In the genomic region with DNA sequence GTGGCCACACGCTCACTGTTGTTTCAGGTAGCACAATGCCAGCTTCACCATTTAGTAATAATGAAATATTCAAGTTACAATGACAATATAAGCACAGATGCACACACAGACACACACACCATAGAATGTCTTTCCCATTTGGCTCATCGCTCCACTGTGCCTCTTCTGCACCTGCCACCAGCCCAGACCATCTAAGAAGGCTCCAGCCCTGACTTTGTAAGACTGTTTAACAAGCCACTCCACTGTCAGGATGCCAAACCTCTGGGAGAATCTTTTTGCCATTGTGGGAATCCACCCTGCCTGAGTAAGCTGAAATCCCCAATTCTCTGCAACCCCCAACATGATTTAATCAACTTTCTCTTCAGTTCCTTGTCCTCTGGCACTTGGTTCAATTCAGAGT, we compare ENCODE assay signal across 32 cellular contexts.
"Had no signal": no experiment of that assay in that cellular context is flagged by ENCODE, and none has a peak within 500 bp of the region (broad histone marks: within the 10 kb centered on the region; RNA-seq: fewer than 3 reads in every experiment).

No MANE protein-coding gene starts in this region.

- H3K36me3 ChIP-seq: ascending aorta, breast epithelium, cardiac muscle cell, colonic mucosa, esophagus squamous epithelium, WERI-Rb-1 had no signal

- H3K4me3 ChIP-seq: ascending aorta, breast epithelium, cardiac muscle cell, colonic mucosa, esophagus squamous epithelium had no signal

- ATAC-seq: activated CD4-positive, alpha-beta T cell treated with anti-CD3 and anti-CD28 coated beads for 36 hours; activated naive CD4-positive, alpha-beta T cell treated with anti-CD3 and anti-CD28 coated beads, Interleukin-2, amount 50 U/mL, for 72 hours; activated T-cell treated with anti-CD3 and anti-CD28 coated beads, Interleukin-2, amount 50 U/mL, for 72 hours; T-helper 17 cell had no signal

- H3K27me3 ChIP-seq: ascending aorta, breast epithelium, colonic mucosa, esophagus squamous epithelium had no signal

- DNase-seq: activated B cell treated with CpG ODN at 0.5 μM for 24 hours; activated CD4-positive, alpha-beta memory T cell treated with anti-CD3 and anti-CD28 coated beads, Interleukin-2, amount 10 ng/mL, durations not matched to agents 7 days and 5 days; activated CD4-positive, alpha-beta T cell treated with anti-CD3 and anti-CD28 coated beads for 36 hours; activated CD4-positive, alpha-beta T cell treated with anti-CD3 and anti-CD28 coated beads, Interleukin-2, amount 10 ng/mL, durations not matched to agents 7 days and 5 days; activated CD4-positive, alpha-beta T cell treated with anti-CD3 and anti-CD28 coated beads, Interleukin-2, amount 50 U/mL, for 4 hours; activated CD4-positive, CD25-positive, alpha-beta regulatory T cell treated with anti-CD3 and anti-CD28 coated beads, Interleukin-2, amount 50 U/mL, for 72 hours; activated CD8-positive, alpha-beta memory T cell treated with anti-CD3 and anti-CD28 coated beads, Interleukin-2, amount 50 U/mL, for 48 hours; activated gamma-delta T cell; activated naive CD4-positive, alpha-beta T cell; activated naive CD4-positive, alpha-beta T cell treated with anti-CD3 and anti-CD28 coated beads, Interleukin-2, amount 10 ng/mL, durations not matched to agents 7 days and 5 days; activated naive CD8-positive, alpha-beta T cell treated with anti-CD3 and anti-CD28 coated beads, Interleukin-2, amount 10 ng/mL, durations not matched to agents 7 days and 5 days; activated T-cell treated with anti-CD3 and anti-CD28 coated beads for 4 hours; activated T-cell treated with anti-CD3 and anti-CD28 coated beads, Interleukin-2, amount 50 U/mL, for 24 hours; activated T-cell treated with anti-CD3 and anti-CD28 coated beads, Interleukin-2, amount 50 U/mL, for 72 hours; central memory CD4-positive, alpha-beta T cell; cerebellar nuclear complex; colonic mucosa; effector CD8-positive, alpha-beta T cell; esophagus squamous epithelium; foreskin fibroblast; head of caudate nucleus; T-helper 17 cell; T1000; WERI-Rb-1 had no signal

- H3K27ac ChIP-seq: ascending aorta, breast epithelium, cardiac muscle cell, colonic mucosa, epithelial cell of prostate, esophagus squamous epithelium, WERI-Rb-1 had no signal

- H3K9me3 ChIP-seq: ascending aorta, breast epithelium, colonic mucosa, esophagus squamous epithelium had no signal

- H3K4me1 ChIP-seq: breast epithelium, colonic mucosa had no signal

- FAIRE-seq: endometrium, endothelial cell of umbilical vein, frontal cortex had no signal
